Comparison of ENCODE assay signal across 1 cellular context in genomic region chr11:68213555-68214172, GRCh38.
TF ChIP-seq lines count a peak whose summit lies in the region.

No MANE protein-coding gene starts in this region.

TF ChIP-seq in HepG2, 621 proteins besides CTCF, POLR2A, EP300 and RAD21 (continued from another document):
- TF ChIP-seq ZNF142 (CRISPR knock-in tag; IDR thresholded peaks at IDR 0.05) (peak; percentile 67; the same call in 1 of the 2 replicates), DMAP1 (CRISPR knock-in tag; IDR thresholded peaks at IDR 0.05) (peak; percentile 93), KDM1A (CRISPR knock-in tag; IDR thresholded peaks at IDR 0.05) (no peak), THAP11 (CRISPR knock-in tag; IDR thresholded peaks at IDR 0.05) (peak; percentile 73), ZBTB20 (CRISPR knock-in tag; IDR thresholded peaks at IDR 0.05; ENCODE audit: borderline replicate concordance, low read depth) (no peak), RNF2 (conservative IDR thresholded peaks at IDR 0.05; ENCODE audit: low read depth) (peak; percentile 81; the same call in 1 of the 2 replicates), NCOR1 (IDR thresholded peaks at IDR 0.05; ENCODE audit: borderline replicate concordance, low read length) (peak; percentile 51), NPAS2 (CRISPR knock-in tag; IDR thresholded peaks at IDR 0.05; ENCODE audit: borderline replicate concordance) (no peak), HCFC1 (IDR thresholded peaks at IDR 0.05; ENCODE audit: low read depth, low read length) (no peak), FOXJ3 (CRISPR knock-in tag; IDR thresholded peaks at IDR 0.05; ENCODE audit: borderline replicate concordance) (no peak), HDAC1 (CRISPR knock-in tag; IDR thresholded peaks at IDR 0.05) (no peak), HOXA3 (CRISPR knock-in tag; IDR thresholded peaks at IDR 0.05) (peak; percentile 98), ELF1 (CRISPR knock-in tag; IDR thresholded peaks at IDR 0.05) (no peak), ZBTB43 (CRISPR knock-in tag; conservative IDR thresholded peaks at IDR 0.05) (no peak), ZNF772 (CRISPR knock-in tag; IDR thresholded peaks at IDR 0.05) (no peak), KLF15 (CRISPR knock-in tag; IDR thresholded peaks at IDR 0.05; ENCODE audit: borderline replicate concordance) (0 out of 2 replicates have a peak, but pooled peaks have one; percentile 33), ZFP90 (CRISPR knock-in tag; IDR thresholded peaks at IDR 0.05; ENCODE audit: borderline replicate concordance) (no peak), PHF21A (CRISPR knock-in tag; IDR thresholded peaks at IDR 0.05) (peak; percentile 64; the same call in 1 of the 2 replicates), ZBTB21 (CRISPR knock-in tag; IDR thresholded peaks at IDR 0.05) (no peak), DR1 (CRISPR knock-in tag; IDR thresholded peaks at IDR 0.05) (peak; percentile 47; the same call in 1 of the 2 replicates), MXD4 (CRISPR knock-in tag; IDR thresholded peaks at IDR 0.05) (peak; percentile 50; the same call in 1 of the 2 replicates), ZBTB25 (CRISPR knock-in tag; IDR thresholded peaks at IDR 0.05) (peak; percentile 92), ZMYM4 (CRISPR knock-in tag; IDR thresholded peaks at IDR 0.05) (peak; percentile 87), TMF1 (CRISPR knock-in tag; IDR thresholded peaks at IDR 0.05; ENCODE audit: low read depth) (peak; percentile 90), ZNF230 (CRISPR knock-in tag; IDR thresholded peaks at IDR 0.05) (0 out of 2 replicates have a peak, but pooled peaks have one; percentile 40), HNRNPLL (IDR thresholded peaks at IDR 0.05; ENCODE audit: low read depth, low read length, poor library complexity, severe bottlenecking) (peak; percentile 76), PHF8 (CRISPR knock-in tag; IDR thresholded peaks at IDR 0.05) (peak; percentile 76; the same call in 1 of the 2 replicates), ZNF331 (CRISPR knock-in tag; IDR thresholded peaks at IDR 0.05) (0 out of 2 replicates have a peak, but pooled peaks have one; percentile 30), ZNF768 (CRISPR knock-in tag; IDR thresholded peaks at IDR 0.05) (peak; percentile 69; the same call in 1 of the 2 replicates), SP2 (CRISPR knock-in tag; IDR thresholded peaks at IDR 0.05) (peak; percentile 17; the same call in 1 of the 2 replicates), SNAI1 (CRISPR knock-in tag; IDR thresholded peaks at IDR 0.05; ENCODE audit: borderline replicate concordance) (0 out of 2 replicates have a peak, but pooled peaks have one; percentile 31), UBTF (CRISPR knock-in tag; IDR thresholded peaks at IDR 0.05) (peak; percentile 96), MAZ (IDR thresholded peaks at IDR 0.05; ENCODE audit: borderline replicate concordance, low read depth, low read length) (peak; percentile 84), MAZ (CRISPR knock-in tag; IDR thresholded peaks at IDR 0.05; ENCODE audit: low read depth) (no peak; the same call in 1 of the 2 replicates), SMARCE1 (IDR thresholded peaks at IDR 0.05; ENCODE audit: borderline replicate concordance) (no peak), NFKB2 (CRISPR knock-in tag; IDR thresholded peaks at IDR 0.05; ENCODE audit: borderline replicate concordance) (peak; percentile 36; the same call in 1 of the 2 replicates), EHMT2 (IDR thresholded peaks at IDR 0.05; ENCODE audit: borderline replicate concordance, low read depth, low read length) (no peak), ZNF264 (CRISPR knock-in tag; IDR thresholded peaks at IDR 0.05) (no peak), ZNF232 (CRISPR knock-in tag; IDR thresholded peaks at IDR 0.05; ENCODE audit: borderline replicate concordance) (peak; percentile 65; the same call in 1 of the 2 replicates), FOXA3 (CRISPR knock-in tag; IDR thresholded peaks at IDR 0.05) (peak; percentile 36; the same call in 1 of the 2 replicates), TBL1XR1 (IDR thresholded peaks at IDR 0.05; ENCODE audit: borderline replicate concordance, low read length, partially characterized antibody) (no peak), ZNF775 (CRISPR knock-in tag; IDR thresholded peaks at IDR 0.05; ENCODE audit: borderline replicate concordance) (no peak), CREB1 (IDR thresholded peaks at IDR 0.05) (peak; percentile 20; the same call in 1 of the 2 replicates), CREB1 (CRISPR knock-in tag; IDR thresholded peaks at IDR 0.05) (no peak), ZNF205 (CRISPR knock-in tag; IDR thresholded peaks at IDR 0.05) (peak; percentile 45; the same call in 1 of the 2 replicates), SAP130 (CRISPR knock-in tag; IDR thresholded peaks at IDR 0.05; ENCODE audit: low read depth) (peak; percentile 58), TBX3 (IDR thresholded peaks at IDR 0.05; ENCODE audit: borderline replicate concordance) (0 out of 2 replicates have a peak, but pooled peaks have one; percentile 11), ZMAT3 (CRISPR knock-in tag; conservative IDR thresholded peaks at IDR 0.05) (peak; percentile 86), GFI1 (CRISPR knock-in tag; IDR thresholded peaks at IDR 0.05; ENCODE audit: borderline replicate concordance) (peak; percentile 55; the same call in 1 of the 2 replicates), POGZ (CRISPR knock-in tag; IDR thresholded peaks at IDR 0.05) (peak; percentile 74), PTBP1 (IDR thresholded peaks at IDR 0.05; ENCODE audit: low read depth, low read length, poor library complexity, severe bottlenecking) (no peak), ZNF850 (CRISPR knock-in tag; conservative IDR thresholded peaks at IDR 0.05) (no peak), ZNF513 (CRISPR knock-in tag; conservative IDR thresholded peaks at IDR 0.05) (no peak), ZNF281 (CRISPR knock-in tag; IDR thresholded peaks at IDR 0.05; ENCODE audit: borderline replicate concordance) (peak; percentile 77), ZNF597 (CRISPR knock-in tag; IDR thresholded peaks at IDR 0.05) (no peak)
